Comparison of ENCODE assay signal across 1 cellular context in the genomic region with DNA sequence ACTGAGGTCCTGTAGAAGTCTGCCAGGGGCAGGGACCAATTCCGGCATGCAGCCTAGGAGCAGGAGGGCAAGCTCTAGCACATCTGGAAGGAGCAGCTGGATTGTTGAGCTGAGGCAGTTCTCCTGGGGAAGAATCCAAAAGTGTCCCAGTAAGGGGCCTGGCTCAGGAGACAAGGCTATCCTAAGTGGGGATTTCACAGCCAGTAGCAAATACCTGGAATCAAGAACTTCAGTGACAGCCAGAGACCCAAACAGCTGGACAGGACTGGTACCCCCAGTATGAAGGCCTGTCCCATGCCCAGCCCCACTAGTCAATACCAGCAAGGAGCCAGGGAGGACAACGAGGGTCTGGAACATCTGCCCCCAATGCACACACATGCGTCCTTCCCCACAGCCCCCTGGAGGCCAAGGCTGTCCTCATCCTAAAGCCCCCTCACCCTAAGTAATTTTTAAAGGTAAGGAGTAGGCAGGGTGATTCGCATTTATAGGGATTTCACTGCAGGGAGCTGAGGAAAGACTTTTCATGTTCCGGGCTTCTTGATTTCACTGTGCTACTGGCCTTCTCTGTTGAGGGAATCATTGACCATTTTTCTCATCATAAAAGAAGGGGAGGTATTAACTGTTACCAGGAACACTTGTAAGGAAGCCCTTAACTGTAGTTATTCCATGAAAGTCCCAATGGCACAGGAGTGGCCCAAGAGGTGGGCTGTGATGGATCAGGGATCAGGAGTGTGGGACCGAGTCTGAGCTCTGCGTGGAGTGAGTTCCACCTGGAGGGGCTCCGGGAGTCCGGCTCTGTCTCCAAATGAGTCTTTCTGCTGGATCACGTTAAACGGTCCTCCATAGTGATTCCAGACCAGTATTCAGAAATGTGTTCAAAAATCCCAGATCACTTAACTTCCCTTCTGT.
A peak's percentile ranks its signal among the peaks of the same experiment; 100 is the strongest.
TF ChIP-seq lines count a peak whose summit lies in the region.

No MANE protein-coding gene starts in this region.

TF ChIP-seq in WTC11, 78 proteins besides CTCF, POLR2A, EP300 and RAD21:
- TF ChIP-seq ZNF121 (CRISPR knock-in tag; IDR thresholded peaks at IDR 0.05) (peak; percentile 88), MAX (CRISPR knock-in tag; IDR thresholded peaks at IDR 0.05) (no peak), ETV6 (CRISPR knock-in tag; IDR thresholded peaks at IDR 0.05) (no peak)
